Comparison of ENCODE assay signal across 27 cellular contexts in the genomic region with DNA sequence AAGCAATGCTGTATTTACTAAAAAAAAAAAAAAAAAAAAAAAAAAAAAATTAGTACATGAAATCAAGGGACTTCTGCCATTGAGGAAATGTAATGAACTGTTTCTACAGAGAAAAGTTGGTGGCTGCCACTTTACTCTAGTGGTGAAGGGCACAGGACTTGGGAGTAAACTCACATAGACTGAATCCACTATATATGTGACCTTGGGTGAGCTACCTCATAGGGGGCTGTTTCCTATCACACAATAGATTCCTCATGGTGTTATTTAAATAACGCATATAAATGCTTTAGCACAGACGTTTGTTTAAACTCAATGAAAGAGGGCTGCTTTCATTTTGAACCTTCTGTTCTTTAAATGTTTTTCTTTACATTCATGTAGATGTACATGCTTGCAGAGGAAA. TPM values are rescaled to one million over a fixed set of nuclear protein-coding genes. Genes with fewer than 3 reads are reported as not detected.
"Had no signal": no experiment of that assay in that cellular context is flagged by ENCODE, and none has a peak within 500 bp of the region (broad histone marks: within the 10 kb centered on the region; RNA-seq: fewer than 3 reads in every experiment).

No MANE protein-coding gene starts in this region.

- H3K36me3 ChIP-seq: gastrocnemius medialis, lower lobe of right lung, neutrophil, right lobe of liver, thoracic aorta, tibial nerve, upper lobe of left lung had no signal

- H3K4me1 ChIP-seq: gastrocnemius medialis, lower lobe of right lung, parathyroid adenoma, right lobe of liver, tibial nerve, upper lobe of left lung had no signal

- H3K4me1 Mint-ChIP-seq: endodermal cell; naive thymus-derived CD8-positive, alpha-beta T cell; stimulated activated naive B cell treated with anti-CD40 and anti-IgM and Interleukin-4, amounts not matched to agents 10 μg/mL and 1 μg/mL and 100 μg/mL, for 72 hours had no signal

- H3K27ac ChIP-seq: epithelial cell of prostate, gastrocnemius medialis, lower lobe of right lung, neutrophil, parathyroid adenoma, right lobe of liver, thoracic aorta, tibial nerve, upper lobe of left lung had no signal

- FAIRE-seq: colon, keratinocyte, small intestine, urothelium cell line had no signal

- H2AFZ ChIP-seq: parathyroid adenoma had no signal

- H3K27me3 Mint-ChIP-seq: progenitor cell of endocrine pancreas had no signal

- H3K4me3 ChIP-seq: gastrocnemius medialis, lower lobe of right lung, right lobe of liver, thoracic aorta, tibial nerve, upper lobe of left lung had no signal

- H3K4me3 Mint-ChIP-seq: dendritic cell treated with granulocyte-macrophage colony-stimulating factor and Interleukin-4, amounts not matched to agents 40 ng/mL and 50 ng/mL, for 4 days; endodermal cell; naive thymus-derived CD8-positive, alpha-beta T cell; stimulated activated naive B cell treated with anti-CD40 and anti-IgM and Interleukin-4, amounts not matched to agents 10 μg/mL and 1 μg/mL and 100 μg/mL, for 72 hours; stimulated activated naive CD8-positive, alpha-beta T cell treated with anti-CD3 and anti-CD28 coated beads, Interleukin-15, Interleukin-2, amounts not matched to agents 100 ng/mL and 50 ng/mL, for 24 hours had no signal

- H3K9me3 ChIP-seq: neutrophil, right lobe of liver, thoracic aorta had no signal

- ATAC-seq: esophagus mucosa; gastrocnemius medialis; left ventricle myocardium superior; lower lobe of right lung; naive thymus-derived CD8-positive, alpha-beta T cell; right lobe of liver; stimulated activated naive B cell treated with anti-CD40 and anti-IgM and Interleukin-4, amounts not matched to agents 10 μg/mL and 1 μg/mL and 100 μg/mL, for 72 hours had no signal

- H3K79me2 ChIP-seq: parathyroid adenoma had no signal

- H3K27ac Mint-ChIP-seq: dendritic cell treated with granulocyte-macrophage colony-stimulating factor and Interleukin-4, amounts not matched to agents 40 ng/mL and 50 ng/mL, for 4 days; endodermal cell; progenitor cell of endocrine pancreas; stimulated activated naive B cell treated with anti-CD40 and anti-IgM and Interleukin-4, amounts not matched to agents 10 μg/mL and 1 μg/mL and 100 μg/mL, for 72 hours; stimulated activated naive CD8-positive, alpha-beta T cell treated with anti-CD3 and anti-CD28 coated beads, Interleukin-15, Interleukin-2, amounts not matched to agents 100 ng/mL and 50 ng/mL, for 24 hours had no signal

- DNase-seq: effector CD8-positive, alpha-beta T cell; endodermal cell; foreskin fibroblast; gastrocnemius medialis; head of caudate nucleus; left ventricle myocardium superior; lower lobe of right lung; naive thymus-derived CD8-positive, alpha-beta T cell; right lobe of liver; small intestine; stimulated activated CD4-positive, alpha-beta T cell treated with anti-CD3 and anti-CD28 coated beads, Interleukin-15, amount 100 ng/mL, for 24 hours; stimulated activated CD4-positive, alpha-beta T cell treated with anti-CD3 and anti-CD28 coated beads, Interleukin-2, amount 100 ng/mL, for 48 hours; stimulated activated naive B cell treated with anti-CD40 and anti-IgM and Interleukin-4, amounts not matched to agents 10 μg/mL and 1 μg/mL and 100 μg/mL, for 72 hours; upper lobe of left lung had no signal

- H3K9ac ChIP-seq: parathyroid adenoma had no signal

- H3K36me3 Mint-ChIP-seq: stimulated activated naive B cell treated with anti-CD40 and anti-IgM and Interleukin-4, amounts not matched to agents 10 μg/mL and 1 μg/mL and 100 μg/mL, for 72 hours had no signal

- H3K27me3 ChIP-seq: gastrocnemius medialis, right lobe of liver, tibial nerve, upper lobe of left lung had no signal

RNA-seq across cellular contexts. Expression of gene TERC, which starts 25.8 kb away (rescaled TPM):
- polyA plus RNA-seq: neural cell had no signal

RNA-seq across cellular contexts. Expression of gene ACTRT3, which starts 30.3 kb away (rescaled TPM):
- polyA plus RNA-seq: neural cell had no signal
